Comparison of ENCODE assay signal across 27 cellular contexts in genomic region chr17:19313066-19313745, GRCh38. TPM values are rescaled to one million over a fixed set of nuclear protein-coding genes. Genes with fewer than 3 reads are reported as not detected.
A peak's percentile ranks its signal among the peaks of the same experiment; 100 is the strongest.
DNase-seq lines count a peak whose midpoint lies in the region; ATAC-seq and TF ChIP-seq lines count a peak whose summit lies in the region.
"Had no signal": no experiment of that assay in that cellular context is flagged by ENCODE, and none has a peak within 500 bp of the region (broad histone marks: within the 10 kb centered on the region; RNA-seq: fewer than 3 reads in every experiment).

No MANE protein-coding gene starts in this region.

- no peak overlapping the region for H2AFZ ChIP-seq in parathyroid adenoma

- H3K4me1 ChIP-seq in heart right ventricle (peaks cover 3 to 62% (median 47%) of the 10 kb centered on the region in 9 donors), right atrium auricular region (peaks cover 0 to 59% of the 10 kb centered on the region in 2 donors), parathyroid adenoma (peaks cover 26% of the 10 kb centered on the region), thyroid gland (peaks cover 42 to 52% of the 10 kb centered on the region in 2 donors)

- no peak overlapping the region for H3K9ac ChIP-seq in parathyroid adenoma

- no peaks in the 10 kb centered on the region for H3K9me3 ChIP-seq in heart right ventricle
- no peaks in the 10 kb centered on the region for H3K9me3 ChIP-seq in right atrium auricular region
- H3K9me3 ChIP-seq in parathyroid adenoma (ENCODE audit: control insufficient read depth, low read length): no peaks in the 10 kb centered on the region
- no peaks in the 10 kb centered on the region for H3K9me3 ChIP-seq in thyroid gland

- ATAC-seq in heart right ventricle: no peak
- ATAC-seq in HG03108 (IDR thresholded peaks at IDR 0.05; ENCODE audit: unreplicated experiment): no peak
- ATAC-seq: activated T-cell treated with anti-CD3 and anti-CD28 coated beads, Interleukin-2, amount 50 U/mL, for 72 hours; PC-3; T-helper 17 cell had no signal

- intact Hi-C loops in heart right ventricle (cut with DNase I): no loop called here
- intact Hi-C loops in thyroid gland (cut with DNase I): no loop called here

- H3K36me3 ChIP-seq in heart right ventricle (peaks cover 0 to 66% (median 23%) of the 10 kb centered on the region in 9 donors), right atrium auricular region (peaks cover 55% of the 10 kb centered on the region), parathyroid adenoma (ENCODE audit: control insufficient read depth, insufficient read depth, low read length) (no peaks in the 10 kb centered on the region), thyroid gland (peaks cover 0 to 8% of the 10 kb centered on the region in 2 donors)

- TF ChIP-seq CTCF in heart right ventricle (IDR thresholded peaks at IDR 0.05) (no peak), right atrium auricular region (IDR thresholded peaks at IDR 0.05) (no peak), parathyroid adenoma (IDR thresholded peaks at IDR 0.05) (no peak), thyroid gland (IDR thresholded peaks at IDR 0.05) (no peak)

- H3K4me2 ChIP-seq in parathyroid adenoma (ENCODE audit: low read length): no peak overlapping the region

- H3K27me3 ChIP-seq in heart right ventricle (peaks cover 0 to 75% (median 0%) of the 10 kb centered on the region in 7 donors), right atrium auricular region (no peaks in the 10 kb centered on the region), parathyroid adenoma (ENCODE audit: control insufficient read depth, insufficient read depth, low read length) (no peaks in the 10 kb centered on the region), thyroid gland (no peaks in the 10 kb centered on the region)

- WGBS in heart right ventricle, 2 donors: 94% methylated on average over 13 of the region's 13 CpGs
- WGBS in thyroid gland, 2 donors: 90 to 92% methylated on average over 9 to 13 of the region's 13 CpGs

- H3K4me3 ChIP-seq in heart right ventricle (no peak overlapping the region), right atrium auricular region (no peak overlapping the region), parathyroid adenoma (ENCODE audit: low read depth, low read length) (no peak overlapping the region), thyroid gland (replicated peaks in 1 of 3) (no peak overlapping the region)

- H3K79me2 ChIP-seq in parathyroid adenoma: peaks cover 7% of the 10 kb centered on the region

- H3K27ac ChIP-seq in heart right ventricle (peak overlapping the region in 9 of 10 donors; percentile 56 to 88 (median 76)), right atrium auricular region (peak overlapping the region in 1 of 2 donors; percentile 47), cingulate gyrus (ENCODE audit: low read depth, low read length) (peak overlapping the region; percentile 70), parathyroid adenoma (peak overlapping the region; percentile 27), thyroid gland (peak overlapping the region in 2 of 3 donors; percentile 12 to 89)
- H3K27ac ChIP-seq: HL-60 had no signal

- DNase-seq in heart right ventricle: no peak
- no peak for DNase-seq in right atrium auricular region (ENCODE audit: low spot score)
- no peak for DNase-seq in thyroid gland
- DNase-seq in GF-D8 (lab: John Stamatoyannopoulos, UW): no peak
- no peak for DNase-seq in amygdala (lab: John Stamatoyannopoulos, UW)
- DNase-seq: 8988T; activated CD4-positive, alpha-beta T cell treated with anti-CD3 and anti-CD28 coated beads, Interleukin-2, amount 50 U/mL, for 48 hours; activated CD4-positive, CD25-positive, alpha-beta regulatory T cell treated with anti-CD3 and anti-CD28 coated beads, Interleukin-2, amount 50 U/mL, for 72 hours; activated naive CD4-positive, alpha-beta T cell; activated T-cell treated with anti-CD3 and anti-CD28 coated beads, Interleukin-2, amount 50 U/mL, for 72 hours; Calu3; DMS79; H9; kidney; MM.1S; NCI-H2029; NCI-H526 treated with DMSO at 0.1 percent for 48 hours; NK-92 treated with Interleukin-12 subunit alpha and Interleukin-12 subunit beta, amount 100 ng/mL, for 24 hours; PC-3; SHP77; stimulated activated CD4-positive, alpha-beta T cell treated with anti-CD3 and anti-CD28 coated beads, Interleukin-15, amount 100 ng/mL, for 24 hours; stimulated activated CD4-positive, alpha-beta T cell treated with anti-CD3 and anti-CD28 coated beads, Interleukin-4, amount 100 ng/mL, for 4 hours; T-helper 17 cell had no signal

- no peak for TF ChIP-seq POLR2A in thyroid gland (IDR thresholded peaks at IDR 0.05)

RNA-seq across cellular contexts. Expression of gene B9D1, which starts 49.3 kb away (rescaled TPM):
- total RNA-seq in heart right ventricle (10 to 100 TPM in 5 of 10 donors, 1 to 10 TPM in 5; 5.3 to 18.8 (median 10.4) TPM), right atrium auricular region (10 to 100 TPM; 18.7 to 24.6 TPM), thyroid gland (100 to 1,000 TPM in 2 of 4 donors, 10 to 100 TPM in 2; 45.0 to 104 (median 90.3) TPM)
- 10 to 100 TPM in 1 of 2 donors, 1 to 10 TPM in 1; 9.4 to 11.6 TPM for polyA plus RNA-seq in heart right ventricle
